ENCODE assay signal across 10 cellular contexts in the genomic region with DNA sequence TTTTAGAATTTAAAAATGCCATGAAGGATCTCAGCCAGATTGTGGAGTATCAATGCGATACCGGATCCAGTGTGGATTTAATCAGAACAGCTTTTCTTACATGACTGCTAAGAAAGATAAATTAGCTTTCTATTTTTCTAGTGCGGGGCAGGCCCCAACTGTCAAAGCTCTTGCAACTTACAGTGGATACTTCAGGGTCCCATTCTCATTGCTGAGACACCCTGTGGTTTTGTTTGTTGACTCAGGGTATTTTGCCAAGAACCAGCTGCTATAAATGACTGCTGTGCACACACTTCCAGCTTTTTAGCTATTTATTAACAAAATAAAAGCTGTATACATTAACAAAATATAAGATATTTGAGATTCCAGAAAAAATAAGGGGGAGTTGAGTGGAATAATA.
A peak's percentile ranks its signal among the peaks of the same experiment; 100 is the strongest.
DNase-seq lines count a peak whose midpoint lies in the region; ATAC-seq and TF ChIP-seq lines count a peak whose summit lies in the region.
"Had no signal": no experiment of that assay in that cellular context is flagged by ENCODE, and none has a peak within 500 bp of the region (broad histone marks: within the 10 kb centered on the region; RNA-seq: fewer than 3 reads in every experiment).

No MANE protein-coding gene starts in this region.

- H4K20me1 ChIP-seq in smooth muscle cell (ENCODE audit: low read depth): no peaks in the 10 kb centered on the region

- H3K4me1 ChIP-seq in smooth muscle cell (ENCODE audit: low read depth): peaks cover 6% of the 10 kb centered on the region

- no peak overlapping the region for H2AFZ ChIP-seq in smooth muscle cell (ENCODE audit: low read depth)

- H3K27me3 Mint-ChIP-seq in chondrocyte (ENCODE audit: low read depth): no peaks in the 10 kb centered on the region
- H3K27me3 Mint-ChIP-seq: activated naive CD4-positive, alpha-beta T cell treated with anti-CD3 and anti-CD28 coated beads, Interleukin-2, amount 50 U/mL, for 24 hours had no signal

- DNase-seq in HEK293T (ENCODE audit: extremely low spot score): peak; percentile 53
- DNase-seq in NCI-H345 treated with DMSO at 0.1 percent for 48 hours (lab: John Stamatoyannopoulos, UW; ENCODE audit: unreplicated experiment): peak; percentile 40
- DNase-seq in chondrocyte (ENCODE audit: low spot score): no peak
- DNase-seq in smooth muscle cell (lab: John Stamatoyannopoulos, UW; ENCODE audit: unreplicated experiment): no peak
- no peak for DNase-seq in hippocampal formation (lab: John Stamatoyannopoulos, UW)
- no peak for DNase-seq in NCI-H187 treated with DMSO at 0.1 percent for 48 hours (lab: John Stamatoyannopoulos, UW)
- DNase-seq: activated CD4-positive, alpha-beta T cell treated with anti-CD3 and anti-CD28 coated beads for 48 hours had no signal

- CTCF ChIA-PET in HEK293T (lab: Yijun Ruan, JAX): interaction anchor here (0.6 to 1.9 kb wide), 6 partner anchors 11 to 235 kb away, joined by 3 to 6 read pairs (median 4); no protein-coding TSS in a partner anchor

- H3K27ac ChIP-seq in smooth muscle cell (ENCODE audit: low read depth): peak overlapping the region; percentile 9

- H3K4me3 Mint-ChIP-seq in chondrocyte (ENCODE audit: unreplicated experiment): no peak overlapping the region
- H3K4me3 Mint-ChIP-seq: activated naive CD4-positive, alpha-beta T cell treated with anti-CD3 and anti-CD28 coated beads, Interleukin-2, amount 50 U/mL, for 24 hours had no signal

- H3K4me1 Mint-ChIP-seq in chondrocyte (ENCODE audit: low read depth): peaks cover 51% of the 10 kb centered on the region
- H3K4me1 Mint-ChIP-seq: activated naive CD4-positive, alpha-beta T cell treated with anti-CD3 and anti-CD28 coated beads, Interleukin-2, amount 50 U/mL, for 24 hours had no signal

- no peak for ATAC-seq in GM21576 (IDR thresholded peaks at IDR 0.05; ENCODE audit: unreplicated experiment)

- H3K79me2 ChIP-seq in smooth muscle cell (ENCODE audit: low read depth): no peaks in the 10 kb centered on the region

- H3K4me3 ChIP-seq in smooth muscle cell: no peak overlapping the region
- H3K4me3 ChIP-seq: lung had no signal

- peaks cover 19% of the 10 kb centered on the region for H3K36me3 Mint-ChIP-seq in chondrocyte (ENCODE audit: low read depth)
- H3K36me3 Mint-ChIP-seq: activated naive CD4-positive, alpha-beta T cell treated with anti-CD3 and anti-CD28 coated beads, Interleukin-2, amount 50 U/mL, for 24 hours had no signal

- peak overlapping the region; percentile 13 for H3K4me2 ChIP-seq in smooth muscle cell

- no peaks in the 10 kb centered on the region for H3K9me3 ChIP-seq in smooth muscle cell (replicated peaks; ENCODE audit: low read depth)

- H3K9me3 Mint-ChIP-seq in chondrocyte (ENCODE audit: low read depth): no peaks in the 10 kb centered on the region
- H3K9me3 Mint-ChIP-seq: activated naive CD4-positive, alpha-beta T cell treated with anti-CD3 and anti-CD28 coated beads, Interleukin-2, amount 50 U/mL, for 24 hours had no signal

- TF ChIP-seq CTCF in chondrocyte (IDR thresholded peaks at IDR 0.05): no peak
- no peak for TF ChIP-seq CTCF in smooth muscle cell (IDR thresholded peaks at IDR 0.05; ENCODE audit: borderline replicate concordance, insufficient read depth, poor library complexity, severe bottlenecking)

- peaks cover 4% of the 10 kb centered on the region for H3F3A ChIP-seq in smooth muscle cell (ENCODE audit: low read depth)

- H3K27me3 ChIP-seq in smooth muscle cell (ENCODE audit: low read depth): no peaks in the 10 kb centered on the region

- no peaks in the 10 kb centered on the region for H3K36me3 ChIP-seq in smooth muscle cell (ENCODE audit: low read depth)

- peak overlapping the region; percentile 82 for H3K27ac Mint-ChIP-seq in chondrocyte (ENCODE audit: unreplicated experiment)
- H3K27ac Mint-ChIP-seq: activated naive CD4-positive, alpha-beta T cell treated with anti-CD3 and anti-CD28 coated beads, Interleukin-2, amount 50 U/mL, for 24 hours had no signal

- H3K9ac ChIP-seq in smooth muscle cell (ENCODE audit: low read depth): no peak overlapping the region

- 59% methylated on average over 3 of the region's 3 CpGs for WGBS in smooth muscle cell (ENCODE audit: low lambda C conversion rate)

- POLR2A ChIA-PET in HEK293T (lab: Yijun Ruan, JAX): no interaction called here

TF ChIP-seq in HEK293T, 16 proteins besides CTCF, POLR2A, EP300 and RAD21:
- no peak for TF ChIP-seq SUZ12 (IDR thresholded peaks at IDR 0.05)
- TF ChIP-seq FOXA1 (IDR thresholded peaks at IDR 0.05): peak; percentile 61; the same call in 1 of the 2 replicates
- TF ChIP-seq, protein P1, sequence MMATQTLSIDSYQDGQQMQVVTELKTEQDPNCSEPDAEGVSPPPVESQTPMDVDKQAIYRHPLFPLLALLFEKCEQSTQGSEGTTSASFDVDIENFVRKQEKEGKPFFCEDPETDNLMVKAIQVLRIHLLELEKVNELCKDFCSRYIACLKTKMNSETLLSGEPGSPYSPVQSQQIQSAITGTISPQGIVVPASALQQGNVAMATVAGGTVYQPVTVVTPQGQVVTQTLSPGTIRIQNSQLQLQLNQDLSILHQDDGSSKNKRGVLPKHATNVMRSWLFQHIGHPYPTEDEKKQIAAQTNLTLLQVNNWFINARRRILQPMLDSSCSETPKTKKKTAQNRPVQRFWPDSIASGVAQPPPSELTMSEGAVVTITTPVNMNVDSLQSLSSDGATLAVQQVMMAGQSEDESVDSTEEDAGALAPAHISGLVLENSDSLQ (IDR thresholded peaks at IDR 0.05): peak; percentile 69

Comparison
In these comparisons a context has a peak if more than half of its experiments do, and no peak if none do; other contexts are left out.
1. DNase-seq: peak in HEK293T (single experiment) and NCI-H345 treated with DMSO at 0.1 percent for 48 hours (single experiment); none in chondrocyte (single experiment), smooth muscle cell (single experiment), hippocampal formation (0 of 2) and NCI-H187 treated with DMSO at 0.1 percent for 48 hours (single experiment).